In the genomic region with DNA sequence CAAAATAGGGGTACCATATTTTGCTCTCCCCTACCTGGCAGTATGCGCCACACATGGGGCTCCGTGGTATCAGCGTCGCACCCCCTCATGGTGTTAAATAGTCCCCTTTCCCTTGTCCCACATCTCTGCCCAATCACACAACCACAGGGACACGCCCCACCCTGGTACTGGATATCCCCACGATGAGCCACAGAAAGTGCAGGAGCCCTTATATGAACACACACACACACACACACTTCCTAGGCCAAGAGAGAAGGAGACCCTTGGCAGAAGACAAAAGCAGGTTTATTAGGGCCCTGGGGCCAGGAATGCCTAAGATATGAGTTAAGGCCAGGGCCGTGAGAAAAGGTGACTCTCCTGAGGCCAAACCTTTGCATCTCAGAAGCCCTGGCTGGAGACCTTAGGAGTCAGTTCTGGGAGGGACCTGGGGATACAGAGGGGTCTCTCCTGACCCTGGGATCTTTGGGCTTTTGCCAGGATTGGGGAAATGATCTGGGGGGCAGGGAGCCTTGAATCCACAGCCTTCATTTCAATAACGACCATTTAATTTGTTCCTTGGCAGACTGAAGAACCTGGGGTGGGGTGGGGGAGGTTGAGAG, we compare ENCODE assay signal across 8 cellular contexts. TPM values are rescaled to one million over a fixed set of nuclear protein-coding genes. Genes with fewer than 3 reads are reported as not detected.
DNase-seq lines count a peak whose midpoint lies in the region; ATAC-seq and TF ChIP-seq lines count a peak whose summit lies in the region.

No MANE protein-coding gene starts in this region.

- ATAC-seq in HG03520 (IDR thresholded peaks at IDR 0.05; ENCODE audit: unreplicated experiment) (no peak), GM19463 (IDR thresholded peaks at IDR 0.05; ENCODE audit: unreplicated experiment) (no peak)

- CTCF ChIA-PET in A673 (lab: Charles Lee), result interaction anchor here (0.6 to 1.4 kb wide), 10 partner anchors 10 to 123 kb away, joined by 3 to 7 read pairs (median 4); no protein-coding TSS in a partner anchor

- TF ChIP-seq CTCF in A673 (conservative IDR thresholded peaks at IDR 0.05; ENCODE audit: low read depth, low read length), result no peak
- TF ChIP-seq CTCF in HFF-Myc (IDR thresholded peaks at IDR 0.05; ENCODE audit: low read depth, low read length, missing control alignments), result no peak
- no peak for TF ChIP-seq CTCF in astrocyte of the cerebellum (IDR thresholded peaks at IDR 0.05; ENCODE audit: low read depth, low read length, missing control alignments)

- in situ Hi-C loops in astrocyte of the cerebellum (cut with HindIII; ENCODE audit: low sequenced_read_pairs), result no loop called here

- H3K9me3 ChIP-seq in A673 (ENCODE audit: low read depth, low read length, poor library complexity, severe bottlenecking) (no peaks in the 10 kb centered on the region), mucosa of stomach (ENCODE audit: control insufficient read depth, low read length) (no peaks in the 10 kb centered on the region)

- H3K36me3 ChIP-seq in A673 (ENCODE audit: insufficient read depth, low read length, poor library complexity, severe bottlenecking) (no peaks in the 10 kb centered on the region), mucosa of stomach (ENCODE audit: control insufficient read depth, insufficient read depth, low read length) (no peaks in the 10 kb centered on the region)

- DNase-seq in A673 (ENCODE audit: low spot score) (no peak), HFF-Myc (ENCODE audit: extremely low read depth, low read depth) (no peak), astrocyte of the cerebellum (ENCODE audit: low read depth) (no peak), 8988T (no peak)
- no peak for DNase-seq in effector CD8-positive, alpha-beta T cell (lab: John Stamatoyannopoulos, UW)

- H3K27ac ChIP-seq in A673 (ENCODE audit: low read depth, low read length, poor library complexity, severe bottlenecking), result no peak overlapping the region

- POLR2A ChIA-PET in A673 (lab: Charles Lee; ENCODE audit: low non-redundant PET), result no interaction called here

- intact Hi-C loops in A673 (cut with micrococcal nuclease; ENCODE audit: unreplicated experiment), result loop anchor here (1.0 to 10.0 kb wide), 5 partner anchors 22 to 593 kb away; a partner anchor contains a TSS

- H3K27me3 ChIP-seq in A673 (replicated peaks; ENCODE audit: insufficient read depth, low read depth, low read length, poor library complexity) (no peaks in the 10 kb centered on the region), mucosa of stomach (ENCODE audit: control insufficient read depth, insufficient read depth, low read length) (no peaks in the 10 kb centered on the region)

- H3K4me1 ChIP-seq in A673 (ENCODE audit: insufficient read depth, low read length, poor library complexity, severe bottlenecking) (peaks cover 44% of the 10 kb centered on the region), mucosa of stomach (ENCODE audit: control insufficient read depth, insufficient read depth, low read length) (peaks cover 38% of the 10 kb centered on the region)

- H3K4me3 ChIP-seq in A673 (ENCODE audit: low read depth, low read length, poor library complexity, severe bottlenecking), result peak overlapping the region; percentile 46
- H3K4me3 ChIP-seq in HFF-Myc (replicated peaks; ENCODE audit: low read depth, low read length), result peak overlapping the region; percentile 51
- peak overlapping the region; percentile 44 for H3K4me3 ChIP-seq in astrocyte of the cerebellum (ENCODE audit: low read depth, low read length)
- no peak overlapping the region for H3K4me3 ChIP-seq in mucosa of stomach (ENCODE audit: low read length)

- BruUV-seq in A673 (replicated peaks; lab: Mats Ljungman, UMichigan), result no TSS peak

- H3K9ac ChIP-seq in mucosa of stomach (ENCODE audit: low read length), result peak overlapping the region; percentile 0

RNA-seq across cellular contexts. Expression of a gene that starts 11.6 kb away (rescaled TPM):
- total RNA-seq in A673 (2021), result 2.3 TPM in 1 of 2 replicates, not detected in the other

RNA-seq across cellular contexts. Expression of a gene that starts 22.2 kb away (rescaled TPM):
- total RNA-seq in A673 (2021), result 149 and 168 TPM in 2 replicates

RNA-seq across cellular contexts. Expression of a gene that starts 55.1 kb away (rescaled TPM):
- 172 and 204 TPM in 2 replicates for total RNA-seq in A673 (2021)
